Comparison of ENCODE assay signal across 1 cellular context in the genomic region with DNA sequence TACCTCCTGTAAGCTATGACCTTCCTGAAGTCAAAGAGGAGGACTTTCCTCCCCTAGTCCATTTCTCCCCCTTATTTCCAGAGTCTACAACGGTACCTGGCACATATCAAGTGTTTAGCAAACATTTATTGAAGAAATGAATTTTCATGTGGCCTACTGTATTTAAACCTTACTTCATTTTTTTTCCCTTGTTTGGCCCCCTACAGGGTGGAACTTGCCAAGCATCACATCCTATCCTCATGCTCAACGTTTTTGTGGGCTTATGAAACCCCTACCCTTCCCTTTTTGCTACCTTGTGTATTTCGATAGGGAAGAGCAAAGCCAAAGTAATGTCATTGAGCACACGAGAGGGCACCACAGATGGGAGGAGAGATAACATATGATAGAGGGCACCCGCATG.
TF ChIP-seq lines count a peak whose summit lies in the region.

No MANE protein-coding gene starts in this region.

TF ChIP-seq in WTC11, 78 proteins besides CTCF, POLR2A, EP300 and RAD21:
- TF ChIP-seq ESRRA (CRISPR knock-in tag; IDR thresholded peaks at IDR 0.05; ENCODE audit: borderline replicate concordance) (no peak), SMAD4 (CRISPR knock-in tag; IDR thresholded peaks at IDR 0.05) (no peak), ZNF232 (CRISPR knock-in tag; IDR thresholded peaks at IDR 0.05) (0 out of 2 replicates have a peak, but pooled peaks have one; percentile 7), FOXJ3 (CRISPR knock-in tag; IDR thresholded peaks at IDR 0.05; ENCODE audit: borderline replicate concordance) (no peak), SMAD3 (CRISPR knock-in tag; IDR thresholded peaks at IDR 0.05; ENCODE audit: borderline replicate concordance) (no peak)
